1 cellular context compared by ENCODE assay signal in the genomic region with DNA sequence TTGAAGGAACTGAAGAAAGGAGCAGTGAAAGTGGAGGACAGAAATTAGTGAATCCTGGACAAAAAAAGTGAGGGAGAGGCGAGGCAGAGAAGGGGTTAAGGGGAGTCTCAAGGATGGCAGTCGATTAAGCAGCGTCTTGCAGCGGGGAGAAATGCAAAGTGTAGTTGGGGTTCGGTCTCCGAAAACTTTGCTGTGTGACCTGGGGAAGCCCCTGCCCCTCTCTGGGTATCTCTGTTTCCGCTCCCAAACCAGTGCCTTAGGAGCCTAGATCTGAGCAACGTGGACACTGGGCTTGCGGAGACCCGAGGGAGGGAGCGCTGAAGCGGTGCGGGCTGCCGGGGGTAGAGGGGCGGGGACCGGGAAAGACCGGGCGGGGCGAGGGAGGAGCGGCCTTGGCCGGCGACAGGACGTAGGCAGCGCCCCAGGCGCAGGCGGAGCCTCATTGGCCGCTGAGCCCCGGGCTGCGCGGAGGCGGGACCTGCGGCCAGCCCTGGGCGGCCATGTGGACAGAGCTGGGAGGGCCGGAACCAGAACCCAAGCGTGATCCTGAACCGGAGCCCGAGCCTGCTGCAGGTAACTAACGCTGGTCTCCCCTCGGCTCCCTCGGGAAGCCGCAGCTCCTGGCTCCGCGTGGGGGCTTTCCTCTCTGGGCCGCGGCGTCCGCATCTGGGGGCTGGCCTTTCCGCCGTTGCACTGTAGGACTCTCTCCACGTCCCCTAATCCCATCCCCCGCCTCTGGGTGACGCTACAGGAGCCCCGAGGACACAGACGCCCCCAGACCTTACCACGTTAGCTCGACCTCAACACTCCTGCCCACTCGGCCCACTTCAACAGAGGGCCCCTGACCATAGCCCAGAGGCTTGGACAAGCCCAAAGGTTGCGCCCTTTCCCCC.
TF ChIP-seq lines count a peak whose summit lies in the region.

A gene (plus strand): TSS at position 468 of the 893 bp plus-strand sequence. CDS start 3,047 bp downstream, outside the sequence.

TF ChIP-seq in HepG2, 621 proteins besides CTCF, POLR2A, EP300 and RAD21 (continued from another document and continues in another):
- TF ChIP-seq, protein P1, sequence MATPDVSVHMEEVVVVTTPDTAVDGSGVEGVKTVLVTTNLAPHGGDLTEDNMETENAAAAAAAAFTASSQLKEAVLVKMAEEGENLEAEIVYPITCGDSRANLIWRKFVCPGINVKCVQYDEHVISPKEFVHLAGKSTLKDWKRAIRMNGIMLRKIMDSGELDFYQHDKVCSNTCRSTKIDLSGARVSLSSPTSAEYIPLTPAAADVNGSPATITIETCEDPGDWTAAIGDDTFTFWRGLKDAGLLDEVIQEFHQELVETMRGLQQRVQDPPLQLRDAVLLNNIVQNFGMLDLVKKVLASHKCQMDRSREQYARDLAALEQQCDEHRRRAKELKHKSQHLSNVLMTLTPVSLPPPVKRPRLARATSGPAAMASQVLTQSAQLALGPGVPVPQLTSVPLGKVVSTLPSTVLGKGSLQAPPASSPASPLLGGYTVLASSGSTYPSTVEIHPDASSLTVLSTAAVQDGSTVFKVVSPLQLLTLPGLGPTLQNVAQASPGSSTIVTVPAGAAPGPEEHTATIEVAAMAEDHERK (CRISPR knock-in tag; IDR thresholded peaks at IDR 0.05; ENCODE audit: low read depth) = no peak
- TF ChIP-seq BORCS8-MEF2B (CRISPR knock-in tag; IDR thresholded peaks at IDR 0.05) = 0 out of 2 replicates have a peak, but pooled peaks have one; percentile 43
- TF ChIP-seq SIX4 (CRISPR knock-in tag; IDR thresholded peaks at IDR 0.05) = no peak
- TF ChIP-seq KDM6A (CRISPR knock-in tag; IDR thresholded peaks at IDR 0.05; ENCODE audit: low read depth) = no peak
- TF ChIP-seq ZNF329 (CRISPR knock-in tag; IDR thresholded peaks at IDR 0.05; ENCODE audit: low read depth) = peak; percentile 65; the same call in 1 of the 2 replicates
- TF ChIP-seq ZFP36 (IDR thresholded peaks at IDR 0.05; ENCODE audit: borderline replicate concordance, low read depth, low read length, partially characterized antibody) = no peak
- TF ChIP-seq, protein P2, sequence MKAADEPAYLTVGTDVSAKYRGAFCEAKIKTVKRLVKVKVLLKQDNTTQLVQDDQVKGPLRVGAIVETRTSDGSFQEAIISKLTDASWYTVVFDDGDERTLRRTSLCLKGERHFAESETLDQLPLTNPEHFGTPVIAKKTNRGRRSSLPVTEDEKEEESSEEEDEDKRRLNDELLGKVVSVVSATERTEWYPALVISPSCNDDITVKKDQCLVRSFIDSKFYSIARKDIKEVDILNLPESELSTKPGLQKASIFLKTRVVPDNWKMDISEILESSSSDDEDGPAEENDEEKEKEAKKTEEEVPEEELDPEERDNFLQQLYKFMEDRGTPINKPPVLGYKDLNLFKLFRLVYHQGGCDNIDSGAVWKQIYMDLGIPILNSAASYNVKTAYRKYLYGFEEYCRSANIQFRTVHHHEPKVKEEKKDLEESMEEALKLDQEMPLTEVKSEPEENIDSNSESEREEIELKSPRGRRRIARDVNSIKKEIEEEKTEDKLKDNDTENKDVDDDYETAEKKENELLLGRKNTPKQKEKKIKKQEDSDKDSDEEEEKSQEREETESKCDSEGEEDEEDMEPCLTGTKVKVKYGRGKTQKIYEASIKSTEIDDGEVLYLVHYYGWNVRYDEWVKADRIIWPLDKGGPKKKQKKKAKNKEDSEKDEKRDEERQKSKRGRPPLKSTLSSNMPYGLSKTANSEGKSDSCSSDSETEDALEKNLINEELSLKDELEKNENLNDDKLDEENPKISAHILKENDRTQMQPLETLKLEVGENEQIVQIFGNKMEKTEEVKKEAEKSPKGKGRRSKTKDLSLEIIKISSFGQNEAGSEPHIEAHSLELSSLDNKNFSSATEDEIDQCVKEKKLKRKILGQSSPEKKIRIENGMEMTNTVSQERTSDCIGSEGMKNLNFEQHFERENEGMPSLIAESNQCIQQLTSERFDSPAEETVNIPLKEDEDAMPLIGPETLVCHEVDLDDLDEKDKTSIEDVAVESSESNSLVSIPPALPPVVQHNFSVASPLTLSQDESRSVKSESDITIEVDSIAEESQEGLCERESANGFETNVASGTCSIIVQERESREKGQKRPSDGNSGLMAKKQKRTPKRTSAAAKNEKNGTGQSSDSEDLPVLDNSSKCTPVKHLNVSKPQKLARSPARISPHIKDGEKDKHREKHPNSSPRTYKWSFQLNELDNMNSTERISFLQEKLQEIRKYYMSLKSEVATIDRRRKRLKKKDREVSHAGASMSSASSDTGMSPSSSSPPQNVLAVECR (CRISPR knock-in tag; IDR thresholded peaks at IDR 0.05; ENCODE audit: borderline replicate concordance) = peak; percentile 91
- TF ChIP-seq, protein P3, sequence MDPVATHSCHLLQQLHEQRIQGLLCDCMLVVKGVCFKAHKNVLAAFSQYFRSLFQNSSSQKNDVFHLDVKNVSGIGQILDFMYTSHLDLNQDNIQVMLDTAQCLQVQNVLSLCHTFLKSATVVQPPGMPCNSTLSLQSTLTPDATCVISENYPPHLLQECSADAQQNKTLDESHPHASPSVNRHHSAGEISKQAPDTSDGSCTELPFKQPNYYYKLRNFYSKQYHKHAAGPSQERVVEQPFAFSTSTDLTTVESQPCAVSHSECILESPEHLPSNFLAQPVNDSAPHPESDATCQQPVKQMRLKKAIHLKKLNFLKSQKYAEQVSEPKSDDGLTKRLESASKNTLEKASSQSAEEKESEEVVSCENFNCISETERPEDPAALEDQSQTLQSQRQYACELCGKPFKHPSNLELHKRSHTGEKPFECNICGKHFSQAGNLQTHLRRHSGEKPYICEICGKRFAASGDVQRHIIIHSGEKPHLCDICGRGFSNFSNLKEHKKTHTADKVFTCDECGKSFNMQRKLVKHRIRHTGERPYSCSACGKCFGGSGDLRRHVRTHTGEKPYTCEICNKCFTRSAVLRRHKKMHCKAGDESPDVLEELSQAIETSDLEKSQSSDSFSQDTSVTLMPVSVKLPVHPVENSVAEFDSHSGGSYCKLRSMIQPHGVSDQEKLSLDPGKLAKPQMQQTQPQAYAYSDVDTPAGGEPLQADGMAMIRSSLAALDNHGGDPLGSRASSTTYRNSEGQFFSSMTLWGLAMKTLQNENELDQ (CRISPR knock-in tag; IDR thresholded peaks at IDR 0.05; ENCODE audit: borderline replicate concordance) = no peak
- 0 out of 2 replicates have a peak, but pooled peaks have one; percentile 32 for TF ChIP-seq ZNF557 (CRISPR knock-in tag; IDR thresholded peaks at IDR 0.05)
- peak; percentile 46; the same call in 1 of the 2 replicates for TF ChIP-seq HOXD1 (CRISPR knock-in tag; IDR thresholded peaks at IDR 0.05)
- TF ChIP-seq, protein P4, sequence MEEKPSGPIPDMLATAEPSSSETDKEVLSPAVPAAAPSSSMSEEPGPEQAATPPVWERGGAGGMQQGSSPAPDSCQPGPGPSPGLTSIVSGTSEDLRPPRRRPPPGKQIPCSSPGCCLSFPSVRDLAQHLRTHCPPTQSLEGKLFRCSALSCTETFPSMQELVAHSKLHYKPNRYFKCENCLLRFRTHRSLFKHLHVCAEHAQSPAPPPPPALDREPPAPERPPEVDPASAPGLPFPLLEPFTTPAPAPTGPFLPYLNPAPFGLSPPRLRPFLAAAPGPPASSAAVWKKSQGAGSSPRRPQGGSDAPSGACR (CRISPR knock-in tag; IDR thresholded peaks at IDR 0.05) = peak; percentile 84; the same call in 1 of the 2 replicates
- TF ChIP-seq, protein P5, sequence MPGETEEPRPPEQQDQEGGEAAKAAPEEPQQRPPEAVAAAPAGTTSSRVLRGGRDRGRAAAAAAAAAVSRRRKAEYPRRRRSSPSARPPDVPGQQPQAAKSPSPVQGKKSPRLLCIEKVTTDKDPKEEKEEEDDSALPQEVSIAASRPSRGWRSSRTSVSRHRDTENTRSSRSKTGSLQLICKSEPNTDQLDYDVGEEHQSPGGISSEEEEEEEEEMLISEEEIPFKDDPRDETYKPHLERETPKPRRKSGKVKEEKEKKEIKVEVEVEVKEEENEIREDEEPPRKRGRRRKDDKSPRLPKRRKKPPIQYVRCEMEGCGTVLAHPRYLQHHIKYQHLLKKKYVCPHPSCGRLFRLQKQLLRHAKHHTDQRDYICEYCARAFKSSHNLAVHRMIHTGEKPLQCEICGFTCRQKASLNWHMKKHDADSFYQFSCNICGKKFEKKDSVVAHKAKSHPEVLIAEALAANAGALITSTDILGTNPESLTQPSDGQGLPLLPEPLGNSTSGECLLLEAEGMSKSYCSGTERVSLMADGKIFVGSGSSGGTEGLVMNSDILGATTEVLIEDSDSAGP (CRISPR knock-in tag; IDR thresholded peaks at IDR 0.05; ENCODE audit: borderline replicate concordance) = peak; percentile 88; the same call in 1 of the 2 replicates
- no peak for TF ChIP-seq GPN1 (CRISPR knock-in tag; IDR thresholded peaks at IDR 0.05; ENCODE audit: borderline replicate concordance)
- TF ChIP-seq ZNF749 (CRISPR knock-in tag; IDR thresholded peaks at IDR 0.05; ENCODE audit: borderline replicate concordance) = 0 out of 2 replicates have a peak, but pooled peaks have one; percentile 45
- TF ChIP-seq GABPB1 (CRISPR knock-in tag; IDR thresholded peaks at IDR 0.05) = peak; percentile 86
- TF ChIP-seq ZNF678 (CRISPR knock-in tag; IDR thresholded peaks at IDR 0.05) = no peak
- TF ChIP-seq, protein P6, sequence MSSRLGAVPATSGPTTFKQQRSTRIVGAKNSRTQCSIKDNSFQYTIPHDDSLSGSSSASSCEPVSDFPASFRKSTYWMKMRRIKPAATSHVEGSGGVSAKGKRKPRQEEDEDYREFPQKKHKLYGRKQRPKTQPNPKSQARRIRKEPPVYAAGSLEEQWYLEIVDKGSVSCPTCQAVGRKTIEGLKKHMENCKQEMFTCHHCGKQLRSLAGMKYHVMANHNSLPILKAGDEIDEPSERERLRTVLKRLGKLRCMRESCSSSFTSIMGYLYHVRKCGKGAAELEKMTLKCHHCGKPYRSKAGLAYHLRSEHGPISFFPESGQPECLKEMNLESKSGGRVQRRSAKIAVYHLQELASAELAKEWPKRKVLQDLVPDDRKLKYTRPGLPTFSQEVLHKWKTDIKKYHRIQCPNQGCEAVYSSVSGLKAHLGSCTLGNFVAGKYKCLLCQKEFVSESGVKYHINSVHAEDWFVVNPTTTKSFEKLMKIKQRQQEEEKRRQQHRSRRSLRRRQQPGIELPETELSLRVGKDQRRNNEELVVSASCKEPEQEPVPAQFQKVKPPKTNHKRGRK (CRISPR knock-in tag; IDR thresholded peaks at IDR 0.05) = no peak
- no peak; the same call in 1 of the 2 replicates for TF ChIP-seq ZNF430 (CRISPR knock-in tag; IDR thresholded peaks at IDR 0.05)
- TF ChIP-seq, protein P7, sequence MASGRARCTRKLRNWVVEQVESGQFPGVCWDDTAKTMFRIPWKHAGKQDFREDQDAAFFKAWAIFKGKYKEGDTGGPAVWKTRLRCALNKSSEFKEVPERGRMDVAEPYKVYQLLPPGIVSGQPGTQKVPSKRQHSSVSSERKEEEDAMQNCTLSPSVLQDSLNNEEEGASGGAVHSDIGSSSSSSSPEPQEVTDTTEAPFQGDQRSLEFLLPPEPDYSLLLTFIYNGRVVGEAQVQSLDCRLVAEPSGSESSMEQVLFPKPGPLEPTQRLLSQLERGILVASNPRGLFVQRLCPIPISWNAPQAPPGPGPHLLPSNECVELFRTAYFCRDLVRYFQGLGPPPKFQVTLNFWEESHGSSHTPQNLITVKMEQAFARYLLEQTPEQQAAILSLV (CRISPR knock-in tag; IDR thresholded peaks at IDR 0.05; ENCODE audit: borderline replicate concordance) = peak; percentile 82; the same call in 1 of the 2 replicates
- TF ChIP-seq NFE2L1 (CRISPR knock-in tag; IDR thresholded peaks at IDR 0.05; ENCODE audit: borderline replicate concordance) = no peak
- TF ChIP-seq, protein P8, sequence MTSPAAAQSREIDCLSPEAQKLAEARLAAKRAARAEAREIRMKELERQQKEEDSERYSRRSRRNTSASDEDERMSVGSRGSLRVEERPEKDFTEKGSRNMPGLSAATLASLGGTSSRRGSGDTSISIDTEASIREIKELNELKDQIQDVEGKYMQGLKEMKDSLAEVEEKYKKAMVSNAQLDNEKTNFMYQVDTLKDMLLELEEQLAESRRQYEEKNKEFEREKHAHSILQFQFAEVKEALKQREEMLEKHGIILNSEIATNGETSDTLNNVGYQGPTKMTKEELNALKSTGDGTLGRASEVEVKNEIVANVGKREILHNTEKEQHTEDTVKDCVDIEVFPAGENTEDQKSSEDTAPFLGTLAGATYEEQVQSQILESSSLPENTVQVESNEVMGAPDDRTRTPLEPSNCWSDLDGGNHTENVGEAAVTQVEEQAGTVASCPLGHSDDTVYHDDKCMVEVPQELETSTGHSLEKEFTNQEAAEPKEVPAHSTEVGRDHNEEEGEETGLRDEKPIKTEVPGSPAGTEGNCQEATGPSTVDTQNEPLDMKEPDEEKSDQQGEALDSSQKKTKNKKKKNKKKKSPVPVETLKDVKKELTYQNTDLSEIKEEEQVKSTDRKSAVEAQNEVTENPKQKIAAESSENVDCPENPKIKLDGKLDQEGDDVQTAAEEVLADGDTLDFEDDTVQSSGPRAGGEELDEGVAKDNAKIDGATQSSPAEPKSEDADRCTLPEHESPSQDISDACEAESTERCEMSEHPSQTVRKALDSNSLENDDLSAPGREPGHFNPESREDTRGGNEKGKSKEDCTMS (CRISPR knock-in tag; conservative IDR thresholded peaks at IDR 0.05) = no peak
- TF ChIP-seq ZNF10 (CRISPR knock-in tag; IDR thresholded peaks at IDR 0.05; ENCODE audit: borderline replicate concordance, low read depth) = no peak
- 0 out of 2 replicates have a peak, but pooled peaks have one; percentile 77 for TF ChIP-seq ZNF598 (CRISPR knock-in tag; IDR thresholded peaks at IDR 0.05; ENCODE audit: borderline replicate concordance)
- TF ChIP-seq, protein P9, sequence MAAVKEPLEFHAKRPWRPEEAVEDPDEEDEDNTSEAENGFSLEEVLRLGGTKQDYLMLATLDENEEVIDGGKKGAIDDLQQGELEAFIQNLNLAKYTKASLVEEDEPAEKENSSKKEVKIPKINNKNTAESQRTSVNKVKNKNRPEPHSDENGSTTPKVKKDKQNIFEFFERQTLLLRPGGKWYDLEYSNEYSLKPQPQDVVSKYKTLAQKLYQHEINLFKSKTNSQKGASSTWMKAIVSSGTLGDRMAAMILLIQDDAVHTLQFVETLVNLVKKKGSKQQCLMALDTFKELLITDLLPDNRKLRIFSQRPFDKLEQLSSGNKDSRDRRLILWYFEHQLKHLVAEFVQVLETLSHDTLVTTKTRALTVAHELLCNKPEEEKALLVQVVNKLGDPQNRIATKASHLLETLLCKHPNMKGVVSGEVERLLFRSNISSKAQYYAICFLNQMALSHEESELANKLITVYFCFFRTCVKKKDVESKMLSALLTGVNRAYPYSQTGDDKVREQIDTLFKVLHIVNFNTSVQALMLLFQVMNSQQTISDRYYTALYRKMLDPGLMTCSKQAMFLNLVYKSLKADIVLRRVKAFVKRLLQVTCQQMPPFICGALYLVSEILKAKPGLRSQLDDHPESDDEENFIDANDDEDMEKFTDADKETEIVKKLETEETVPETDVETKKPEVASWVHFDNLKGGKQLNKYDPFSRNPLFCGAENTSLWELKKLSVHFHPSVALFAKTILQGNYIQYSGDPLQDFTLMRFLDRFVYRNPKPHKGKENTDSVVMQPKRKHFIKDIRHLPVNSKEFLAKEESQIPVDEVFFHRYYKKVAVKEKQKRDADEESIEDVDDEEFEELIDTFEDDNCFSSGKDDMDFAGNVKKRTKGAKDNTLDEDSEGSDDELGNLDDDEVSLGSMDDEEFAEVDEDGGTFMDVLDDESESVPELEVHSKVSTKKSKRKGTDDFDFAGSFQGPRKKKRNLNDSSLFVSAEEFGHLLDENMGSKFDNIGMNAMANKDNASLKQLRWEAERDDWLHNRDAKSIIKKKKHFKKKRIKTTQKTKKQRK (IDR thresholded peaks at IDR 0.05; ENCODE audit: low read length) = no peak
- TF ChIP-seq, protein P10, sequence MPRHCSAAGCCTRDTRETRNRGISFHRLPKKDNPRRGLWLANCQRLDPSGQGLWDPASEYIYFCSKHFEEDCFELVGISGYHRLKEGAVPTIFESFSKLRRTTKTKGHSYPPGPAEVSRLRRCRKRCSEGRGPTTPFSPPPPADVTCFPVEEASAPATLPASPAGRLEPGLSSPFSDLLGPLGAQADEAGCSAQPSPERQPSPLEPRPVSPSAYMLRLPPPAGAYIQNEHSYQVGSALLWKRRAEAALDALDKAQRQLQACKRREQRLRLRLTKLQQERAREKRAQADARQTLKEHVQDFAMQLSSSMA (CRISPR knock-in tag; IDR thresholded peaks at IDR 0.05) = 0 out of 2 replicates have a peak, but pooled peaks have one; percentile 3
- TF ChIP-seq TAF15 (IDR thresholded peaks at IDR 0.05; ENCODE audit: low read depth, low read length, poor library complexity, severe bottlenecking) = no peak
- TF ChIP-seq WIZ (CRISPR knock-in tag; IDR thresholded peaks at IDR 0.05) = peak; percentile 79; the same call in 1 of the 2 replicates
- 0 out of 2 replicates have a peak, but pooled peaks have one; percentile 59 for TF ChIP-seq ZNF124 (CRISPR knock-in tag; IDR thresholded peaks at IDR 0.05)
